Comparison of ENCODE assay signal across 1 cellular context in genomic region chr20:20027284-20027683, GRCh38.
TF ChIP-seq lines count a peak whose summit lies in the region.

No MANE protein-coding gene starts in this region.

TF ChIP-seq in A549, 52 proteins besides CTCF, POLR2A, EP300 and RAD21 (continued from another document):
- TF ChIP-seq ELK1 (IDR thresholded peaks at IDR 0.05; ENCODE audit: low read depth, low read length) (no peak), CHD4 (IDR thresholded peaks at IDR 0.05; ENCODE audit: borderline replicate concordance) (no peak)
